14 cellular contexts compared by ENCODE assay signal in genomic region chr7:63521-64021, GRCh38.
A peak's percentile ranks its signal among the peaks of the same experiment; 100 is the strongest.
DNase-seq lines count a peak whose midpoint lies in the region; FAIRE-seq and TF ChIP-seq lines count a peak whose summit lies in the region.
"Had no signal": no experiment of that assay in that cellular context is flagged by ENCODE, and none has a peak within 500 bp of the region (broad histone marks: within the 10 kb centered on the region; RNA-seq: fewer than 3 reads in every experiment).

No MANE protein-coding gene starts in this region.

- peak; percentile 29 for DNase-seq in NCI-H2171 treated with DMSO at 0.1 percent for 48 hours (lab: John Stamatoyannopoulos, UW)
- DNase-seq in NCI-H2171 (lab: John Stamatoyannopoulos, UW), result no peak
- peak; percentile 77 to 80 for DNase-seq in SHP77 (lab: John Stamatoyannopoulos, UW)
- DNase-seq in kidney, result peak; percentile 65
- peak; percentile 76 for DNase-seq in spleen
- DNase-seq in NCI-H748 treated with DMSO at 0.1 percent for 48 hours (lab: John Stamatoyannopoulos, UW), result no peak
- no peak for DNase-seq in colonic mucosa
- no peak for DNase-seq in effector memory CD4-positive, alpha-beta T cell
- DNase-seq: activated gamma-delta T cell treated with Interleukin-2 at 50 U/mL for 16 hours had no signal

- TF ChIP-seq CTCF in kidney (IDR thresholded peaks at IDR 0.05; ENCODE audit: borderline replicate concordance, extremely low read depth, insufficient read depth), result no peak
- TF ChIP-seq CTCF in spleen (IDR thresholded peaks at IDR 0.05 in 8 of 11, conservative IDR thresholded peaks at IDR 0.05 in 3 of 11), result no peak
- no peak for TF ChIP-seq CTCF in colonic mucosa (IDR thresholded peaks at IDR 0.05)

- H3K4me3 ChIP-seq in kidney (ENCODE audit: low read length in 2 of 2) (no peak overlapping the region), spleen (no peak overlapping the region), colonic mucosa (no peak overlapping the region)
- H3K4me3 ChIP-seq in effector memory CD4-positive, alpha-beta T cell (ENCODE audit: insufficient read depth, low read depth, low read length, poor library complexity, severe bottlenecking), result no peak overlapping the region
- H3K4me3 ChIP-seq: ascending aorta, esophagus muscularis mucosa had no signal

- no peaks in the 10 kb centered on the region for H3K4me1 ChIP-seq in kidney (ENCODE audit: control insufficient read depth in 1 of 2, insufficient read depth in 1 of 2, low read depth in 1 of 2, low read length in 2 of 2)
- peaks cover 0 to 22% (median 12%) of the 10 kb centered on the region in 6 donors for H3K4me1 ChIP-seq in spleen
- H3K4me1 ChIP-seq in colonic mucosa, result no peaks in the 10 kb centered on the region
- H3K4me1 ChIP-seq in effector memory CD4-positive, alpha-beta T cell (ENCODE audit: control insufficient read depth, insufficient read depth, low read length, poor library complexity, severe bottlenecking), result no peaks in the 10 kb centered on the region
- H3K4me1 ChIP-seq: ascending aorta had no signal

- intact Hi-C loops in kidney (cut with DNase I) (no loop called here), spleen (cut with DNase I; ENCODE audit: low total_unique reads) (no loop called here), colonic mucosa (cut with DNase I) (no loop called here)

- no peak for TF ChIP-seq POLR2A in spleen (IDR thresholded peaks at IDR 0.05)

- H3K36me3 ChIP-seq in kidney (ENCODE audit: control insufficient read depth in 1 of 2, insufficient read depth in 2 of 2, low read length in 2 of 2), result no peaks in the 10 kb centered on the region
- H3K36me3 ChIP-seq in spleen, result no peaks in the 10 kb centered on the region
- no peaks in the 10 kb centered on the region for H3K36me3 ChIP-seq in colonic mucosa
- H3K36me3 ChIP-seq in effector memory CD4-positive, alpha-beta T cell (ENCODE audit: control insufficient read depth, insufficient read depth, low read length), result no peaks in the 10 kb centered on the region
- H3K36me3 ChIP-seq: ascending aorta, esophagus muscularis mucosa, WERI-Rb-1 had no signal

- 22 to 39% (median 28%) methylated on average over 10 to 11 of the region's 11 CpGs for WGBS in spleen, 5 donors

- H3K27me3 ChIP-seq in spleen (replicated peaks in 1 of 7) (no peaks in the 10 kb centered on the region), colonic mucosa (no peaks in the 10 kb centered on the region)
- H3K27me3 ChIP-seq in effector memory CD4-positive, alpha-beta T cell (replicated peaks; ENCODE audit: control insufficient read depth, insufficient read depth, low read length, poor library complexity, severe bottlenecking), result no peaks in the 10 kb centered on the region
- H3K27me3 ChIP-seq: ascending aorta, esophagus muscularis mucosa had no signal

- H3K9me3 ChIP-seq in kidney (ENCODE audit: control insufficient read depth in 1 of 2, low read length in 2 of 2) (no peaks in the 10 kb centered on the region), spleen (no peaks in the 10 kb centered on the region), colonic mucosa (no peaks in the 10 kb centered on the region)
- H3K9me3 ChIP-seq in effector memory CD4-positive, alpha-beta T cell (ENCODE audit: control insufficient read depth, low read length), result no peaks in the 10 kb centered on the region
- H3K9me3 ChIP-seq: ascending aorta, esophagus muscularis mucosa had no signal

- H3K27ac ChIP-seq in kidney (ENCODE audit: low read depth in 2 of 2, low read length in 2 of 2), result no peak overlapping the region
- peak overlapping the region in 2 of 8 donors; percentile 5 to 45 for H3K27ac ChIP-seq in spleen
- H3K27ac ChIP-seq in colonic mucosa, result no peak overlapping the region
- H3K27ac ChIP-seq in effector memory CD4-positive, alpha-beta T cell (ENCODE audit: insufficient read depth, low read length, poor library complexity, severe bottlenecking), result no peak overlapping the region
- H3K27ac ChIP-seq: ascending aorta, esophagus muscularis mucosa, WERI-Rb-1 had no signal

- no peak for FAIRE-seq in kidney (lab: Jason Lieb, UNC)
- FAIRE-seq: A204.1, G401.6 had no signal

- H3K9ac ChIP-seq in kidney (ENCODE audit: low read length in 2 of 2), result no peak overlapping the region
- no peak overlapping the region for H3K9ac ChIP-seq in colonic mucosa (ENCODE audit: low read depth in 2 of 2, low read length in 2 of 2)

Comparison
In these comparisons a context has a peak if more than half of its experiments do, and no peak if none do; other contexts are left out.
1. DNase-seq: peak in NCI-H2171 treated with DMSO at 0.1 percent for 48 hours (single experiment), SHP77 (2 of 2), kidney (single experiment) and spleen (single experiment); none in NCI-H2171 (single experiment), NCI-H748 treated with DMSO at 0.1 percent for 48 hours (single experiment), colonic mucosa (single experiment) and effector memory CD4-positive, alpha-beta T cell (0 of 3).